ENCODE assay signal across 10 cellular contexts in genomic region chr19:39607561-39607960, GRCh38. TPM values are rescaled to one million over a fixed set of nuclear protein-coding genes. Genes with fewer than 3 reads are reported as not detected.
"Had no signal": no experiment of that assay in that cellular context is flagged by ENCODE, and none has a peak within 500 bp of the region (broad histone marks: within the 10 kb centered on the region; RNA-seq: fewer than 3 reads in every experiment).

No MANE protein-coding gene starts in this region.

- H3K4me3 Mint-ChIP-seq: HFFc6, IgD-negative memory B cell had no signal

- H3K36me3 Mint-ChIP-seq: IgD-negative memory B cell had no signal

- DNase-seq: GOT3, HFFc6 had no signal

- H3K27ac Mint-ChIP-seq: HFFc6, IgD-negative memory B cell had no signal

- ATAC-seq: HCT116, HepG2 had no signal

- H3K9me3 Mint-ChIP-seq: HFFc6 had no signal

- H3K4me3 ChIP-seq: HAP-1 had no signal

- H3K27ac ChIP-seq: HL-60 had no signal

- FAIRE-seq: HepG2 had no signal

- H3K36me3 ChIP-seq: HAP-1 had no signal

- H3K4me1 Mint-ChIP-seq: IgD-negative memory B cell had no signal

- H3K9me3 ChIP-seq: HAP-1 had no signal

- H3K4me1 ChIP-seq: HAP-1 had no signal

RNA-seq across cellular contexts. Expression of gene LGALS13, which starts 5.2 kb away (rescaled TPM):
- total RNA-seq: H4, H7, HepG2, HFFc6, HT1080 had no signal
- polyA plus RNA-seq: HepG2, IgD-negative memory B cell had no signal

RNA-seq across cellular contexts. Expression of gene LGALS16, which starts 48.2 kb away (rescaled TPM):
- total RNA-seq: H4, H7, HepG2, HFFc6, HT1080 had no signal
- polyA plus RNA-seq: HepG2, IgD-negative memory B cell had no signal
